4 cellular contexts compared by ENCODE assay signal in the genomic region with DNA sequence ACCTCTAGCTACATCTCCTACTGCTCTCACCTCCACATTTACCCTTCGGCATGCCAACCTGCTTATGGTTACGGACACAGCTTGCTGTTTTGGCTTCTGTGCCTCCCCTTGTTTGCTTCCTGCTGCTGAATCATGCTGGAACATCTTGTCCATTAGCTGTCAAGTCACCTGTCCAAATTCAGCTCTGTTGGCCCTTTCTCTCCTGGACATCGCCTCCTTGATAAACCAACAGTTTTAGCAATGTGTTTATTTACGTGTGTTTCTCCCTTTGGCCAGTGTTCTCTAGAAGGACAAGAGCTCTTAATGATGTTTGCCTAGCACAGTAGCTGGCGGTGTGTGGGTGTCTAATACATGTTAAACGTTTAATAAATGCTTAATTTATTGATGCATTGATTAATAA. TPM values are rescaled to one million over a fixed set of nuclear protein-coding genes. Genes with fewer than 3 reads are reported as not detected.
"Had no signal": no experiment of that assay in that cellular context is flagged by ENCODE, and none has a peak within 500 bp of the region (broad histone marks: within the 10 kb centered on the region; RNA-seq: fewer than 3 reads in every experiment).

No MANE protein-coding gene starts in this region.

RNA-seq across cellular contexts. Expression of a gene that starts 31.4 kb away (rescaled TPM):
- total RNA-seq: activated T-helper 1 cell treated with anti-CD3 and anti-CD28 coated beads, Interleukin-12 subunit alpha, Interleukin-12 subunit beta, Interleukin-2, Interleukin-4 antibody, amounts not matched to agents 30 ng/mL and 10 ng/mL and 1 ng/mL, durations not matched to agents 14 hours and 24 hours and 36 hours; ascending aorta; cardiac muscle cell; cardiac septum had no signal
